Comparison of ENCODE assay signal across 1 cellular context in genomic region chr7:122913608-122914007, GRCh38.
A peak's percentile ranks its signal among the peaks of the same experiment; 100 is the strongest.
TF ChIP-seq lines count a peak whose summit lies in the region.

No MANE protein-coding gene starts in this region.

TF ChIP-seq in H1, 55 proteins besides CTCF, POLR2A, EP300 and RAD21:
- TF ChIP-seq, protein P1, sequence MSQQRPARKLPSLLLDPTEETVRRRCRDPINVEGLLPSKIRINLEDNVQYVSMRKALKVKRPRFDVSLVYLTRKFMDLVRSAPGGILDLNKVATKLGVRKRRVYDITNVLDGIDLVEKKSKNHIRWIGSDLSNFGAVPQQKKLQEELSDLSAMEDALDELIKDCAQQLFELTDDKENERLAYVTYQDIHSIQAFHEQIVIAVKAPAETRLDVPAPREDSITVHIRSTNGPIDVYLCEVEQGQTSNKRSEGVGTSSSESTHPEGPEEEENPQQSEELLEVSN (IDR thresholded peaks at IDR 0.05) = peak; percentile 50; the same call in 1 of the 2 replicates
- TF ChIP-seq YY1 (IDR thresholded peaks at IDR 0.05; ENCODE audit: low read depth, low read length) = no peak
